14 cellular contexts compared by ENCODE assay signal in genomic region chr11:61951484-61952135, GRCh38. TPM values are rescaled to one million over a fixed set of nuclear protein-coding genes. Genes with fewer than 3 reads are reported as not detected.
"Had no signal": no experiment of that assay in that cellular context is flagged by ENCODE, and none has a peak within 500 bp of the region (broad histone marks: within the 10 kb centered on the region; RNA-seq: fewer than 3 reads in every experiment).

No MANE protein-coding gene starts in this region.

- H3K27ac ChIP-seq: esophagus squamous epithelium, transverse colon had no signal

- H3K9me3 Mint-ChIP-seq: activated CD4-positive, alpha-beta T cell treated with anti-CD3 and anti-CD28 coated beads, Interleukin-2, amount 10 ng/mL, durations not matched to agents 7 days and 5 days; activated naive CD4-positive, alpha-beta T cell treated with anti-CD3 and anti-CD28 coated beads, Interleukin-2, amount 50 U/mL, for 72 hours; immature natural killer cell; natural killer cell; WTC11 had no signal

- H3K27ac Mint-ChIP-seq: activated CD4-positive, alpha-beta T cell treated with anti-CD3 and anti-CD28 coated beads, Interleukin-2, amount 10 ng/mL, durations not matched to agents 7 days and 5 days; activated naive CD4-positive, alpha-beta T cell treated with anti-CD3 and anti-CD28 coated beads, Interleukin-2, amount 50 U/mL, for 72 hours; immature natural killer cell; natural killer cell; WTC11 had no signal

- H3K9ac ChIP-seq: SK-N-SH had no signal

- H3K36me3 Mint-ChIP-seq: activated naive CD4-positive, alpha-beta T cell treated with anti-CD3 and anti-CD28 coated beads, Interleukin-2, amount 50 U/mL, for 72 hours; immature natural killer cell; natural killer cell; WTC11 had no signal

- ATAC-seq: activated naive CD4-positive, alpha-beta T cell treated with anti-CD3 and anti-CD28 coated beads, Interleukin-2, amount 50 U/mL, for 72 hours; left colon; mucosa of descending colon; natural killer cell; WTC11 had no signal

- H3K4me2 ChIP-seq: SK-N-SH had no signal

- H3K9me3 ChIP-seq: esophagus squamous epithelium, mucosa of descending colon, SK-N-SH, transverse colon had no signal

- H3K36me3 ChIP-seq: esophagus squamous epithelium, transverse colon had no signal

- DNase-seq: activated CD4-positive, alpha-beta T cell treated with anti-CD3 and anti-CD28 coated beads, Interleukin-2, amount 10 ng/mL, durations not matched to agents 7 days and 5 days; amniotic stem cell; esophagus squamous epithelium; foreskin fibroblast; immature natural killer cell; left colon; mucosa of descending colon; natural killer cell; SK-N-SH; T-helper 1 cell; transverse colon had no signal

- H3K4me3 ChIP-seq: esophagus squamous epithelium, mucosa of descending colon, transverse colon had no signal

- H3K4me3 Mint-ChIP-seq: activated CD4-positive, alpha-beta T cell treated with anti-CD3 and anti-CD28 coated beads, Interleukin-2, amount 10 ng/mL, durations not matched to agents 7 days and 5 days; immature natural killer cell; natural killer cell; WTC11 had no signal

- H3K4me1 Mint-ChIP-seq: immature natural killer cell had no signal

RNA-seq across cellular contexts. Expression of gene BEST1, which starts 1.5 kb away (rescaled TPM):
- total RNA-seq: activated CD4-positive, alpha-beta T cell treated with anti-CD3 and anti-CD28 coated beads, Interleukin-2, amount 10 ng/mL, durations not matched to agents 7 days and 5 days; activated CD8-positive, alpha-beta memory T cell treated with anti-CD3 and anti-CD28 coated beads for 36 hours had no signal

RNA-seq across cellular contexts. Expression of gene RAB3IL1, which starts 34.2 kb away (rescaled TPM):
- total RNA-seq: activated CD4-positive, alpha-beta T cell treated with anti-CD3 and anti-CD28 coated beads, Interleukin-2, amount 10 ng/mL, durations not matched to agents 7 days and 5 days; activated CD8-positive, alpha-beta memory T cell treated with anti-CD3 and anti-CD28 coated beads for 36 hours; natural killer cell had no signal
- polyA plus RNA-seq: immature natural killer cell had no signal
